Comparison of ENCODE assay signal across 10 cellular contexts in the genomic region with DNA sequence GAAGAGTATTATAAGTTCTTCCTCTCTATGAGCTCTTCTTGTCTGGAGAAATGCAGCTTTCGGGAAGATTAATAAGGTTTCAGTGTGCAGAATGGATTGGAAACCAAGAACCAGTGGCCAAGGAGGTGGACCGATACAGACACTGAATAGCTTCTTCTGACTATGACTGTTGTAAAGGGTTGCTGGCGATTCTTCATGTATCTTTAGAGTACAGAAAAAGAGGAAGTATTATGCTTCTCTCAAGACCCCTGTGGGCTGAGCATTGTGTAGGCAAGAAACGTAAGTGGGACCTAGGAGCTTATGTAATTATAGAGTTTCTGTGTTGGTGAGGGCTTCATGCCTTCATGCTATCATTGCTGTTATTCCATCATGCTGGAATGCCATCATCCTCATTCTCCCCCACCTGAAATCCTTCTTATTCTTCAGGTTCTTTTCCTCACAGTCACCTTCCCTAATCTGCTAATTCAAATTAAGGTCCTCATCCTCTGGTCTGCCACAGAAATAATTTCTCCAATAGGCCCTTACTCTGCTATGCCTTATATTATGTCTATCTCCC.
DNase-seq lines count a peak whose midpoint lies in the region; ATAC-seq and TF ChIP-seq lines count a peak whose summit lies in the region.
"Had no signal": no experiment of that assay in that cellular context is flagged by ENCODE, and none has a peak within 500 bp of the region (broad histone marks: within the 10 kb centered on the region; RNA-seq: fewer than 3 reads in every experiment).

No MANE protein-coding gene starts in this region.

- H3K9ac ChIP-seq in smooth muscle cell (ENCODE audit: low read depth) = no peak overlapping the region

- no peak for TF ChIP-seq POLR2A in lower leg skin (IDR thresholded peaks at IDR 0.05)

- 95% methylated on average over 4 of the region's 4 CpGs for WGBS in smooth muscle cell (ENCODE audit: low lambda C conversion rate)
- 86 to 94% methylated on average over 4 of the region's 4 CpGs for WGBS in lower leg skin, 2 donors

- ATAC-seq in GM18499 (IDR thresholded peaks at IDR 0.05; ENCODE audit: insufficient read depth, unreplicated experiment) (peak; percentile 87), GM19455 (IDR thresholded peaks at IDR 0.05; ENCODE audit: unreplicated experiment) (peak; percentile 49), HG03039 (IDR thresholded peaks at IDR 0.05; ENCODE audit: unreplicated experiment) (peak; percentile 78)

- no peaks in the 10 kb centered on the region for H4K20me1 ChIP-seq in smooth muscle cell (ENCODE audit: low read depth)

- DNase-seq in NOMO-1 treated with DMSO at 0.1 percent for 48 hours (lab: John Stamatoyannopoulos, UW; ENCODE audit: unreplicated experiment) = peak; percentile 45
- DNase-seq in AML-193 (lab: John Stamatoyannopoulos, UW) = no peak
- no peak for DNase-seq in posterior vena cava (ENCODE audit: low spot score)
- no peak for DNase-seq in smooth muscle cell (lab: John Stamatoyannopoulos, UW; ENCODE audit: unreplicated experiment)
- DNase-seq in lower leg skin (ENCODE audit: low spot score in 2 of 2) = no peak
- DNase-seq: activated CD4-positive, alpha-beta T cell treated with anti-CD3 and anti-CD28 coated beads, Interleukin-2, amount 10 ng/mL, durations not matched to agents 7 days and 5 days; NK-92 treated with Interleukin-12 subunit alpha and Interleukin-12 subunit beta, amount 100 ng/mL, for 24 hours had no signal

- H3K36me3 ChIP-seq in smooth muscle cell (ENCODE audit: low read depth) = no peaks in the 10 kb centered on the region

- no peak for TF ChIP-seq CTCF in smooth muscle cell (IDR thresholded peaks at IDR 0.05; ENCODE audit: borderline replicate concordance, insufficient read depth, poor library complexity, severe bottlenecking)
- no peak for TF ChIP-seq CTCF in lower leg skin (IDR thresholded peaks at IDR 0.05)

- H3K4me2 ChIP-seq in smooth muscle cell = no peak overlapping the region

- no peaks in the 10 kb centered on the region for H3K4me1 ChIP-seq in smooth muscle cell (ENCODE audit: low read depth)

- no peaks in the 10 kb centered on the region for H3K79me2 ChIP-seq in smooth muscle cell (ENCODE audit: low read depth)

- H3K4me3 ChIP-seq in smooth muscle cell (no peak overlapping the region), lower leg skin (ENCODE audit: low read depth, poor library complexity, severe bottlenecking) (no peak overlapping the region)

- H3F3A ChIP-seq in smooth muscle cell (ENCODE audit: low read depth) = no peaks in the 10 kb centered on the region

- no peak overlapping the region for H2AFZ ChIP-seq in smooth muscle cell (ENCODE audit: low read depth)

- no peaks in the 10 kb centered on the region for H3K27me3 ChIP-seq in smooth muscle cell (ENCODE audit: low read depth)

- no peaks in the 10 kb centered on the region for H3K9me3 ChIP-seq in smooth muscle cell (replicated peaks; ENCODE audit: low read depth)

- no peak overlapping the region for H3K27ac ChIP-seq in smooth muscle cell (ENCODE audit: low read depth)

- intact Hi-C loops in posterior vena cava (cut with DNase I) = no loop called here
- intact Hi-C loops in lower leg skin (cut with DNase I; ENCODE audit: low total_unique reads) = no loop called here
